In genomic region chr7:75937958-75938786, GRCh38 we compare ENCODE assay signal across 1 cellular context.
A peak's percentile ranks its signal among the peaks of the same experiment; 100 is the strongest.
TF ChIP-seq lines count a peak whose summit lies in the region.

No MANE protein-coding gene starts in this region.

TF ChIP-seq in HepG2, 621 proteins besides CTCF, POLR2A, EP300 and RAD21 (continued from another document and continues in another):
- no peak for TF ChIP-seq PLSCR1 (CRISPR knock-in tag; IDR thresholded peaks at IDR 0.05; ENCODE audit: borderline replicate concordance)
- TF ChIP-seq MTERF4 (CRISPR knock-in tag; IDR thresholded peaks at IDR 0.05): no peak
- TF ChIP-seq DZIP1 (CRISPR knock-in tag; IDR thresholded peaks at IDR 0.05): no peak
- no peak for TF ChIP-seq ZSCAN31 (CRISPR knock-in tag; IDR thresholded peaks at IDR 0.05; ENCODE audit: low read depth)
- TF ChIP-seq TFDP2 (CRISPR knock-in tag; IDR thresholded peaks at IDR 0.05): no peak
- peak; percentile 94 for TF ChIP-seq MAFF (IDR thresholded peaks at IDR 0.05; ENCODE audit: low read depth, low read length)
- no peak for TF ChIP-seq ZNF251 (CRISPR knock-in tag; IDR thresholded peaks at IDR 0.05)
- TF ChIP-seq RBM39 (IDR thresholded peaks at IDR 0.05; ENCODE audit: low read depth, low read length, poor library complexity, severe bottlenecking): no peak
- no peak for TF ChIP-seq U2AF1 (optimal IDR thresholded peaks at IDR 0.05; ENCODE audit: low read depth, low read length)
- TF ChIP-seq SNAPC4 (CRISPR knock-in tag; IDR thresholded peaks at IDR 0.05): no peak
- no peak for TF ChIP-seq MEIS1 (CRISPR knock-in tag; IDR thresholded peaks at IDR 0.05; ENCODE audit: borderline replicate concordance)
- TF ChIP-seq ZKSCAN8 (CRISPR knock-in tag; IDR thresholded peaks at IDR 0.05; ENCODE audit: borderline replicate concordance): no peak
- no peak for TF ChIP-seq ZNF782 (CRISPR knock-in tag; IDR thresholded peaks at IDR 0.05; ENCODE audit: borderline replicate concordance)
- TF ChIP-seq ZNF639 (CRISPR knock-in tag; conservative IDR thresholded peaks at IDR 0.05): no peak
- TF ChIP-seq ZNF143 (CRISPR knock-in tag; IDR thresholded peaks at IDR 0.05): no peak
- TF ChIP-seq CBFB (CRISPR knock-in tag; IDR thresholded peaks at IDR 0.05): no peak
- no peak for TF ChIP-seq ZNF230 (CRISPR knock-in tag; IDR thresholded peaks at IDR 0.05)
- TF ChIP-seq KMT2B (CRISPR knock-in tag; IDR thresholded peaks at IDR 0.05): no peak
- TF ChIP-seq PATZ1 (CRISPR knock-in tag; IDR thresholded peaks at IDR 0.05): peak; percentile 57
- TF ChIP-seq NFKB2 (CRISPR knock-in tag; IDR thresholded peaks at IDR 0.05; ENCODE audit: borderline replicate concordance): no peak
- 0 out of 2 replicates have a peak, but pooled peaks have one; percentile 16 for TF ChIP-seq FOXA3 (CRISPR knock-in tag; IDR thresholded peaks at IDR 0.05)
- TF ChIP-seq BORCS8-MEF2B (CRISPR knock-in tag; IDR thresholded peaks at IDR 0.05): no peak
- TF ChIP-seq HOXA9 (CRISPR knock-in tag; IDR thresholded peaks at IDR 0.05; ENCODE audit: borderline replicate concordance): no peak
- no peak for TF ChIP-seq ZKSCAN1 (IDR thresholded peaks at IDR 0.05; ENCODE audit: low read length)
- TF ChIP-seq THAP11 (CRISPR knock-in tag; IDR thresholded peaks at IDR 0.05): 0 out of 2 replicates have a peak, but pooled peaks have one; percentile 21
- TF ChIP-seq ZNF839 (CRISPR knock-in tag; IDR thresholded peaks at IDR 0.05; ENCODE audit: borderline replicate concordance): no peak
- TF ChIP-seq TOE1 (CRISPR knock-in tag; IDR thresholded peaks at IDR 0.05): no peak
- TF ChIP-seq ZNF282 (IDR thresholded peaks at IDR 0.05; ENCODE audit: partially characterized antibody): no peak
- no peak for TF ChIP-seq ZNF207 (IDR thresholded peaks at IDR 0.05; ENCODE audit: borderline replicate concordance)
- TF ChIP-seq HOMEZ (CRISPR knock-in tag; IDR thresholded peaks at IDR 0.05; ENCODE audit: low read depth): no peak
- TF ChIP-seq FUBP1 (CRISPR knock-in tag; IDR thresholded peaks at IDR 0.05; ENCODE audit: borderline replicate concordance): no peak
- no peak for TF ChIP-seq ZNF569 (CRISPR knock-in tag; IDR thresholded peaks at IDR 0.05; ENCODE audit: borderline replicate concordance)
- peak; percentile 77; the same call in 1 of the 2 replicates for TF ChIP-seq NFE2 (CRISPR knock-in tag; IDR thresholded peaks at IDR 0.05)
- no peak for TF ChIP-seq ZNF160 (CRISPR knock-in tag; IDR thresholded peaks at IDR 0.05)
- no peak for TF ChIP-seq ZNF354B (CRISPR knock-in tag; IDR thresholded peaks at IDR 0.05)
- peak in 1 of 2 experiments; percentile 97; a peak in 2 of 4 replicates for TF ChIP-seq ATF4 (CRISPR knock-in tag; IDR thresholded peaks at IDR 0.05)
- peak; percentile 92 to 98 for TF ChIP-seq MAFK (conservative IDR thresholded peaks at IDR 0.05 in 1 of 2, IDR thresholded peaks at IDR 0.05 in 1 of 2; ENCODE audit: low read length in 2 of 2)
- no peak for TF ChIP-seq YEATS2 (CRISPR knock-in tag; IDR thresholded peaks at IDR 0.05; ENCODE audit: borderline replicate concordance)
- TF ChIP-seq ATM (IDR thresholded peaks at IDR 0.05; ENCODE audit: borderline replicate concordance): no peak
- TF ChIP-seq ZNF605 (CRISPR knock-in tag; IDR thresholded peaks at IDR 0.05): no peak
- TF ChIP-seq SALL2 (CRISPR knock-in tag; IDR thresholded peaks at IDR 0.05): no peak
- no peak for TF ChIP-seq ZNF264 (CRISPR knock-in tag; IDR thresholded peaks at IDR 0.05)
- no peak for TF ChIP-seq HHEX (CRISPR knock-in tag; IDR thresholded peaks at IDR 0.05)
- no peak for TF ChIP-seq SYNCRIP (IDR thresholded peaks at IDR 0.05; ENCODE audit: insufficient read depth, low read depth, low read length)
